ENCODE assay signal across 12 cellular contexts in genomic region chr7:4958477-4959301, GRCh38. TPM values are rescaled to one million over a fixed set of nuclear protein-coding genes. Genes with fewer than 3 reads are reported as not detected.
DNase-seq lines count a peak whose midpoint lies in the region; ATAC-seq, FAIRE-seq and TF ChIP-seq lines count a peak whose summit lies in the region.
"Had no signal": no experiment of that assay in that cellular context is flagged by ENCODE, and none has a peak within 500 bp of the region (broad histone marks: within the 10 kb centered on the region; RNA-seq: fewer than 3 reads in every experiment).

A gene with protein sequence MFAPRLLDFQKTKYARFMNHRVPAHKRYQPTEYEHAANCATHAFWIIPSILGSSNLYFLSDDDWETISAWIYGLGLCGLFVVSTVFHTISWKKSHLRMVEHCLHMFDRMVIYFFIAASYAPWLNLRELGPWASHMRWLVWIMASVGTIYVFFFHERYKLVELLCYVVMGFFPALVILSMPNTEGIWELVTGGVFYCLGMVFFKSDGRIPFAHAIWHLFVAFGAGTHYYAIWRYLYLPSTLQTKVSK (minus strand): TSS chr7:4959187. CDS start chr7:4959017, 170 bp downstream.

- peak within 1 kb of the TSS; percentile 55 for H3K4me3 ChIP-seq in HUES64 (ENCODE audit: low read length)
- no peak within 1 kb of the TSS for H3K4me3 ChIP-seq in endothelial cell of umbilical vein (replicated peaks in 1 of 3; ENCODE audit: insufficient read depth in 1 of 3, low read depth in 1 of 3, low read length in 3 of 3)
- H3K4me3 ChIP-seq in parathyroid adenoma (ENCODE audit: low read depth, low read length) = peak within 1 kb of the TSS; percentile 16

- CTCF ChIA-PET in endothelial cell of umbilical vein (lab: Charles Lee) = interaction anchor here (1.0 kb wide), 1 partner anchor 15 kb away, joined by 3 read pairs; no protein-coding TSS in a partner anchor

- 2% methylated on average over 77 of the region's 87 CpGs for WGBS in HUES64

- dilution Hi-C loops in endothelial cell of umbilical vein (cut with MboI; ENCODE audit: extremely low pct_ligation_motif_present, low sequenced_read_pairs) = no loop called here

- peak; percentile 93 for DNase-seq in D341Med (ENCODE audit: low spot score)
- DNase-seq in endothelial cell of umbilical vein (ENCODE audit: low read depth, low spot score) = no peak
- DNase-seq in medulla oblongata (ENCODE audit: extremely low spot score) = no peak
- DNase-seq: activated naive CD4-positive, alpha-beta T cell had no signal

- no peak for TF ChIP-seq POLR2A in endothelial cell of umbilical vein (IDR thresholded peaks at IDR 0.05; ENCODE audit: low read depth, low read length)

- POLR2A ChIA-PET in endothelial cell of umbilical vein (lab: Charles Lee) = no interaction called here

- TF ChIP-seq CTCF in endothelial cell of umbilical vein (IDR thresholded peaks at IDR 0.05; ENCODE audit: extremely low read depth in 1 of 2, insufficient read depth in 1 of 2, low read depth in 1 of 2, low read length in 2 of 2) (no peak), parathyroid adenoma (IDR thresholded peaks at IDR 0.05) (no peak)

- no peaks in the 10 kb centered on the region for H3K9me3 ChIP-seq in HUES64 (ENCODE audit: insufficient read depth, low read depth, low read length)
- no peaks in the 10 kb centered on the region for H3K9me3 ChIP-seq in endothelial cell of umbilical vein (replicated peaks; ENCODE audit: control insufficient read depth, insufficient read depth, low read length)
- H3K9me3 ChIP-seq in parathyroid adenoma (ENCODE audit: control insufficient read depth, low read length) = no peaks in the 10 kb centered on the region

- no peak for FAIRE-seq in endothelial cell of umbilical vein (lab: Jason Lieb, UNC)

- H4K20me1 ChIP-seq in endothelial cell of umbilical vein (replicated peaks; ENCODE audit: control insufficient read depth, extremely low read depth, insufficient read depth, low read length) = no peaks in the 10 kb centered on the region

- ATAC-seq in GM21390 (IDR thresholded peaks at IDR 0.05; ENCODE audit: unreplicated experiment) = no peak
- no peak for ATAC-seq in GM19328 (IDR thresholded peaks at IDR 0.05; ENCODE audit: unreplicated experiment)
- ATAC-seq in GM21529 (IDR thresholded peaks at IDR 0.05; ENCODE audit: unreplicated experiment) = no peak

- H3K4me2 ChIP-seq in endothelial cell of umbilical vein (ENCODE audit: insufficient read depth, low read length) (no peak within 1 kb of the TSS), parathyroid adenoma (ENCODE audit: low read length) (peak within 1 kb of the TSS; percentile 66)

- intact Hi-C loops in endothelial cell of umbilical vein (cut with micrococcal nuclease) = no loop called here

- H2AFZ ChIP-seq in endothelial cell of umbilical vein (ENCODE audit: low read depth, low read length) (no peak within 1 kb of the TSS), parathyroid adenoma (peak within 1 kb of the TSS; percentile 50)

- H3K36me3 ChIP-seq in HUES64 (ENCODE audit: insufficient read depth, low read length) (no peaks in the 10 kb centered on the region), endothelial cell of umbilical vein (ENCODE audit: control insufficient read depth in 2 of 2, extremely low read depth in 1 of 2, insufficient read depth in 2 of 2, low read length in 2 of 2) (no peaks in the 10 kb centered on the region), parathyroid adenoma (ENCODE audit: control insufficient read depth, insufficient read depth, low read length) (no peaks in the 10 kb centered on the region)

- no peaks in the 10 kb centered on the region for H3K9me1 ChIP-seq in endothelial cell of umbilical vein (replicated peaks; ENCODE audit: control insufficient read depth, extremely low read depth, insufficient read depth, low read length)

- H3K79me2 ChIP-seq in endothelial cell of umbilical vein (ENCODE audit: control insufficient read depth, insufficient read depth, low read length) = no peaks in the 10 kb centered on the region
- H3K79me2 ChIP-seq in parathyroid adenoma = no peaks in the 10 kb centered on the region

- H3K9ac ChIP-seq in HUES64 (ENCODE audit: low read depth, low read length) = no peak within 1 kb of the TSS
- no peak within 1 kb of the TSS for H3K9ac ChIP-seq in endothelial cell of umbilical vein (replicated peaks; ENCODE audit: extremely low read depth, insufficient read depth, low read length)
- H3K9ac ChIP-seq in parathyroid adenoma = no peak within 1 kb of the TSS

- H3K27ac ChIP-seq in HUES64 (ENCODE audit: low read depth, low read length) (no peak within 1 kb of the TSS), endothelial cell of umbilical vein (ENCODE audit: insufficient read depth, low read depth, low read length) (no peak within 1 kb of the TSS), parathyroid adenoma (no peak within 1 kb of the TSS)

- peaks cover 34% of the 10 kb centered on the region for H3K27me3 ChIP-seq in HUES64 (ENCODE audit: insufficient read depth, low read length)
- H3K27me3 ChIP-seq in endothelial cell of umbilical vein (ENCODE audit: control insufficient read depth in 2 of 2, insufficient read depth in 2 of 2, low read length in 2 of 2) = peaks cover 13 to 15% of the 10 kb centered on the region in 2 experiments
- H3K27me3 ChIP-seq in parathyroid adenoma (ENCODE audit: control insufficient read depth, insufficient read depth, low read length) = no peaks in the 10 kb centered on the region

- H3K4me1 ChIP-seq in HUES64 (ENCODE audit: insufficient read depth, low read length) = no peaks in the 10 kb centered on the region
- no peaks in the 10 kb centered on the region for H3K4me1 ChIP-seq in endothelial cell of umbilical vein (ENCODE audit: control insufficient read depth, extremely low read depth, insufficient read depth, low read length)
- no peaks in the 10 kb centered on the region for H3K4me1 ChIP-seq in parathyroid adenoma

- BruUV-seq in endothelial cell of umbilical vein (replicated peaks; lab: Mats Ljungman, UMichigan) = no TSS peak

TF ChIP-seq in endothelial cell of umbilical vein, 7 proteins besides CTCF, POLR2A, EP300 and RAD21:
- TF ChIP-seq EZH2 (IDR thresholded peaks at IDR 0.05; ENCODE audit: borderline replicate concordance, low read depth, low read length, severe bottlenecking) (peak; percentile 78), MAX (IDR thresholded peaks at IDR 0.05; ENCODE audit: insufficient read depth, insufficient read length) (no peak)

RNA-seq across cellular contexts. Expression of the gene that starts here (rescaled TPM):
- not detected for polyA plus RNA-seq in HUES64 (2013, experiment 1 of 2)
- polyA plus RNA-seq in HUES64 (2013, experiment 2 of 2) = not detected
- total RNA-seq in endothelial cell of umbilical vein = not detected in 2 replicates
- polyA plus RNA-seq in endothelial cell of umbilical vein = not detected in 2 replicates
- polyA plus RNA-seq in endothelial cell of umbilical vein (2011; cell fraction: cytosol; rRNA removed) = not detected in 2 replicates
- polyA plus RNA-seq in endothelial cell of umbilical vein (2011; cell fraction: nucleus; rRNA removed) = not detected in 2 replicates
- not detected in 2 replicates for polyA plus RNA-seq in endothelial cell of umbilical vein (2012)
- not detected in 2 replicates for polyA minus RNA-seq in endothelial cell of umbilical vein
- polyA minus RNA-seq in endothelial cell of umbilical vein (2011; cell fraction: cytosol; rRNA and poly(A)+ RNA removed) = not detected
- polyA minus RNA-seq in endothelial cell of umbilical vein (2011; cell fraction: nucleus; rRNA and poly(A)+ RNA removed) = not detected in 2 replicates
- total RNA-seq: fibroblast of villous mesenchyme, renal cortical epithelial cell, subcutaneous adipose tissue had no signal

Comparison
In these comparisons a context has a peak if more than half of its experiments do, and no peak if none do; other contexts are left out.
1. H3K4me3 ChIP-seq: peak in HUES64 (single experiment) and parathyroid adenoma (single experiment); none in endothelial cell of umbilical vein (0 of 3).